In genomic region chr16:70380919-70381603, GRCh38 we compare ENCODE assay signal across 8 cellular contexts. TPM values are rescaled to one million over a fixed set of nuclear protein-coding genes. Genes with fewer than 3 reads are reported as not detected.
DNase-seq lines count a peak whose midpoint lies in the region; ATAC-seq, FAIRE-seq and TF ChIP-seq lines count a peak whose summit lies in the region.

No MANE protein-coding gene starts in this region.

- in situ Hi-C loops in GM13976 (cut with MboI; ENCODE audit: low sequenced_read_pairs, unreplicated experiment), result no loop called here

- H3K9me3 ChIP-seq in T-helper 17 cell (ENCODE audit: control insufficient read depth, low read length, poor library complexity, severe bottlenecking) (no peaks in the 10 kb centered on the region), astrocyte (ENCODE audit: insufficient read depth, low read depth, low read length) (no peaks in the 10 kb centered on the region)

- H3K27me3 ChIP-seq in astrocyte (ENCODE audit: insufficient read depth, low read length), result no peaks in the 10 kb centered on the region
- no peaks in the 10 kb centered on the region for H3K27me3 ChIP-seq in rectal smooth muscle tissue (ENCODE audit: control insufficient read depth, insufficient read depth, low read length)

- no peak for FAIRE-seq in astrocyte (lab: Jason Lieb, UNC)

- H3K4me3 ChIP-seq in astrocyte (ENCODE audit: insufficient read depth, low read depth, low read length) (peak overlapping the region; percentile 76), rectal smooth muscle tissue (ENCODE audit: low read length) (peak overlapping the region; percentile 89)

- peaks cover 21% of the 10 kb centered on the region for H3K4me1 ChIP-seq in astrocyte (ENCODE audit: insufficient read depth, low read length)
- peaks cover 2% of the 10 kb centered on the region for H3K4me1 ChIP-seq in rectal smooth muscle tissue (ENCODE audit: control insufficient read depth, insufficient read depth, low read length)

- no peaks in the 10 kb centered on the region for H3K9me3 Mint-ChIP-seq in astrocyte (ENCODE audit: unreplicated experiment)

- H3K27ac Mint-ChIP-seq in T-helper 17 cell (peak overlapping the region; percentile 83), astrocyte (ENCODE audit: unreplicated experiment) (peak overlapping the region; percentile 95)

- peak overlapping the region; percentile 97 for H3K4me3 Mint-ChIP-seq in T-helper 17 cell
- peak overlapping the region; percentile 90 for H3K4me3 Mint-ChIP-seq in astrocyte (ENCODE audit: unreplicated experiment)

- H3K9ac ChIP-seq in astrocyte (ENCODE audit: low read length) (peak overlapping the region; percentile 87), rectal smooth muscle tissue (ENCODE audit: low read length) (peak overlapping the region; percentile 29)

- TF ChIP-seq CTCF in GM13976 (IDR thresholded peaks at IDR 0.05; ENCODE audit: borderline replicate concordance, control extremely low read depth, extremely low read depth, insufficient read depth, missing control alignments) (peak; percentile 25), astrocyte (IDR thresholded peaks at IDR 0.05; ENCODE audit: insufficient read depth, low read depth, low read length) (no peak)

- peak; percentile 95 for DNase-seq in GM13976 (ENCODE audit: low spot score)
- DNase-seq in NCI-H1694 (lab: John Stamatoyannopoulos, UW), result peak; percentile 84
- DNase-seq in T-helper 17 cell, result peak; percentile 86 to 93 (median 88)
- peak; percentile 93 for DNase-seq in astrocyte (ENCODE audit: low read depth)
- DNase-seq in hepatic stellate cell (ENCODE audit: low spot score), result peak; percentile 98
- no peak for DNase-seq in HuH-7 (ENCODE audit: low spot score)

- peak; percentile 91 for ATAC-seq in HG02870 (IDR thresholded peaks at IDR 0.05; ENCODE audit: unreplicated experiment)
- ATAC-seq in T-helper 17 cell, result peak; percentile 95

- peak overlapping the region; percentile 80 for H3K27ac ChIP-seq in astrocyte (ENCODE audit: low read depth, low read length)
- H3K27ac ChIP-seq in rectal smooth muscle tissue (ENCODE audit: low read depth, low read length), result peak overlapping the region; percentile 70

- H2AFZ ChIP-seq in astrocyte (ENCODE audit: low read depth, low read length), result peak overlapping the region; percentile 76

- peak overlapping the region; percentile 98 for H3K4me2 ChIP-seq in astrocyte (ENCODE audit: low read length)

- H3K4me1 Mint-ChIP-seq in T-helper 17 cell (peaks cover 13% of the 10 kb centered on the region), astrocyte (ENCODE audit: low read depth, unreplicated experiment) (peaks cover 8% of the 10 kb centered on the region)

- peaks cover 20% of the 10 kb centered on the region for H3K79me2 ChIP-seq in astrocyte (ENCODE audit: insufficient read depth, low read length)

- no peaks in the 10 kb centered on the region for H3K27me3 Mint-ChIP-seq in T-helper 17 cell
- no peaks in the 10 kb centered on the region for H3K27me3 Mint-ChIP-seq in astrocyte (ENCODE audit: low read depth, unreplicated experiment)

- H3K36me3 ChIP-seq in astrocyte (ENCODE audit: insufficient read depth, low read length) (peaks cover 5% of the 10 kb centered on the region), rectal smooth muscle tissue (ENCODE audit: control insufficient read depth, insufficient read depth, low read length) (peaks cover 2% of the 10 kb centered on the region)

- H3K36me3 Mint-ChIP-seq in T-helper 17 cell (ENCODE audit: low read depth) (peaks cover 3% of the 10 kb centered on the region), astrocyte (ENCODE audit: low read depth, unreplicated experiment) (peaks cover 19% of the 10 kb centered on the region)

- peaks cover 7% of the 10 kb centered on the region for H4K20me1 ChIP-seq in astrocyte (ENCODE audit: insufficient read depth, low read length)

RNA-seq across cellular contexts. Expression of gene DDX19A, which starts 34.4 kb away (rescaled TPM):
- total RNA-seq in T-helper 17 cell (10 to 100 TPM; 49.3 to 51.8 TPM), astrocyte (40.0 and 41.2 TPM in 2 replicates)

RNA-seq across cellular contexts. Expression of gene ST3GAL2, which starts 57.8 kb away (rescaled TPM):
- total RNA-seq in T-helper 17 cell, result 10 to 100 TPM; 11.8 to 14.4 TPM
- 108 and 130 TPM in 2 replicates for total RNA-seq in astrocyte
